ENCODE assay signal across 2 cellular contexts in genomic region chr1:152880316-152880715, GRCh38.
TF ChIP-seq lines count a peak whose summit lies in the region.

No MANE protein-coding gene starts in this region.

TF ChIP-seq in GM12891, 5 proteins besides CTCF, POLR2A, EP300 and RAD21 (continued from another document):
- no peak for TF ChIP-seq POLR2AphosphoS5 (IDR thresholded peaks at IDR 0.05; ENCODE audit: low read depth, low read length)
- no peak for TF ChIP-seq POU2F2 (IDR thresholded peaks at IDR 0.05; ENCODE audit: low read depth, low read length)
TF ChIP-seq in GM12891: peak in this region for 0.

TF ChIP-seq in HEK293T, 16 proteins besides CTCF, POLR2A, EP300 and RAD21:
- TF ChIP-seq, protein P1, sequence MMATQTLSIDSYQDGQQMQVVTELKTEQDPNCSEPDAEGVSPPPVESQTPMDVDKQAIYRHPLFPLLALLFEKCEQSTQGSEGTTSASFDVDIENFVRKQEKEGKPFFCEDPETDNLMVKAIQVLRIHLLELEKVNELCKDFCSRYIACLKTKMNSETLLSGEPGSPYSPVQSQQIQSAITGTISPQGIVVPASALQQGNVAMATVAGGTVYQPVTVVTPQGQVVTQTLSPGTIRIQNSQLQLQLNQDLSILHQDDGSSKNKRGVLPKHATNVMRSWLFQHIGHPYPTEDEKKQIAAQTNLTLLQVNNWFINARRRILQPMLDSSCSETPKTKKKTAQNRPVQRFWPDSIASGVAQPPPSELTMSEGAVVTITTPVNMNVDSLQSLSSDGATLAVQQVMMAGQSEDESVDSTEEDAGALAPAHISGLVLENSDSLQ (IDR thresholded peaks at IDR 0.05): no peak
- TF ChIP-seq TARDBP (IDR thresholded peaks at IDR 0.05): no peak
- TF ChIP-seq FOXK2 (IDR thresholded peaks at IDR 0.05): no peak
- TF ChIP-seq ARNT (IDR thresholded peaks at IDR 0.05): no peak
- no peak for TF ChIP-seq SUZ12 (IDR thresholded peaks at IDR 0.05)
- TF ChIP-seq SP1 (IDR thresholded peaks at IDR 0.05): no peak
- no peak for TF ChIP-seq CTBP1 (IDR thresholded peaks at IDR 0.05; ENCODE audit: borderline replicate concordance)
- no peak for TF ChIP-seq L3MBTL2 (conservative IDR thresholded peaks at IDR 0.05)
- TF ChIP-seq ZNF384 (IDR thresholded peaks at IDR 0.05): no peak
- TF ChIP-seq FOXM1 (IDR thresholded peaks at IDR 0.05; ENCODE audit: borderline replicate concordance): no peak
- no peak for TF ChIP-seq NFRKB (IDR thresholded peaks at IDR 0.05)
- no peak for TF ChIP-seq BHLHE40 (IDR thresholded peaks at IDR 0.05; ENCODE audit: borderline replicate concordance)
- TF ChIP-seq FOXA1 (IDR thresholded peaks at IDR 0.05): no peak
- no peak for TF ChIP-seq HDGF (IDR thresholded peaks at IDR 0.05; ENCODE audit: borderline replicate concordance)
- no peak for TF ChIP-seq LEF1 (IDR thresholded peaks at IDR 0.05; ENCODE audit: borderline replicate concordance)
- no peak for TF ChIP-seq ELF4 (IDR thresholded peaks at IDR 0.05)
